ENCODE assay signal across 9 cellular contexts in the genomic region with DNA sequence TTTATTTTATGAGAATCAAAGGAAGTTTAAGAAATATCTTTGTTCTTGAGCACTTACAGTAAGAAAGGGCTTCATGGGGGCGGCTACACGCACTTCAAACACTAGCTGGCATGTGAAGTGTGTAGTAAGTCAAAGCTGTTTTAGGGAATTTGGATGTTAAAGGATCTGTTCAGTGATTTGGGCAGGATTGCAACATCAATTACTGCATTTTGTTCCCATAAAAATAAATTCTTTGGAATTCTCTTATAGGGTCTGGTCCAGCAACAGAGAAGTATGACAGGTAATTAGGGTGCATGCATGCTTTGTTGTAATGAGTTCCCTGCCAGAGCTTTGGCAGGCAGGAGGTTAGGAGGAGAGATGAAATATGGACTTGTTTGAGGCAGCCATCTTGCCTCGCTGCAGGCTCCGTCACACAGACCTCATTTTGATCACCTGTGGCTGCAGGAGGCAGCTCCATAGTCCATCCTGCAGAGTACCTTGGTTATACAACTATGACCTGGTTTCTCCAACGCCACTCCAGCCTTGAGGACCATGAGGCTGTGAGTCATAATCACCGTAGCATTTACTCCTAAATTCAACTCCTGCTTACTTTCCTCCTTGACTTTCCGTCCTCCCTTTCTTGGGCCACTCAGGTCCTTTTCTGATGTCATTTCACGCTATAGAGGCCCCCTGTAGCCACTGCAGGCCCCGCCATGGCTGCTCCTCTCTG. TPM values are rescaled to one million over a fixed set of nuclear protein-coding genes. Genes with fewer than 3 reads are reported as not detected.
DNase-seq lines count a peak whose midpoint lies in the region; ATAC-seq, FAIRE-seq and TF ChIP-seq lines count a peak whose summit lies in the region.
"Had no signal": no experiment of that assay in that cellular context is flagged by ENCODE, and none has a peak within 500 bp of the region (broad histone marks: within the 10 kb centered on the region; RNA-seq: fewer than 3 reads in every experiment).

No MANE protein-coding gene starts in this region.

- no peaks in the 10 kb centered on the region for H3K27me3 Mint-ChIP-seq in mesothelial cell of epicardium (ENCODE audit: low read depth)

- peaks cover 6% of the 10 kb centered on the region for H3K9me3 Mint-ChIP-seq in mesothelial cell of epicardium
- H3K9me3 Mint-ChIP-seq: CD14-positive monocyte had no signal

- peak overlapping the region; percentile 28 for H3K4me3 Mint-ChIP-seq in mesothelial cell of epicardium

- no peaks in the 10 kb centered on the region for H3K9me1 ChIP-seq in K562 (ENCODE audit: control insufficient read depth, insufficient read depth, low read length)

- in situ Hi-C loops in K562 (cut with MboI): no loop called here

- peak overlapping the region in 1 of 2 experiments; percentile 50; a peak in 1 of 4 replicates for H3K9ac ChIP-seq in K562 (ENCODE audit: insufficient read depth in 1 of 2, low read depth in 2 of 2, low read length in 2 of 2)

- H4K20me1 ChIP-seq in K562 (replicated peaks; ENCODE audit: control insufficient read depth, insufficient read depth, low read length): no peaks in the 10 kb centered on the region

- POLR2A ChIA-PET in K562 (lab: Yijun Ruan, JAX): interaction anchor here (0.5 to 2.2 kb wide), 6 partner anchors 9 to 208 kb away, joined by 3 to 5 read pairs (median 4); no protein-coding TSS in a partner anchor

- H3K4me2 ChIP-seq in K562 (ENCODE audit: insufficient read depth, low read length): no peak overlapping the region

- DNase-seq in cardiac muscle cell (ENCODE audit: low read depth in 1 of 2, low spot score in 1 of 2): peak in 1 of 2 donors; percentile 79
- no peak for DNase-seq in cardiac septum (ENCODE audit: low spot score)
- no peak for DNase-seq in K562 (ENCODE audit: extremely low read depth in 1 of 4, low spot score in 3 of 4)
- no peak for DNase-seq in mesothelial cell of epicardium (ENCODE audit: low spot score in 2 of 2, unreplicated experiment in 2 of 2)
- no peak for DNase-seq in uterus
- DNase-seq in GDM1 (lab: John Stamatoyannopoulos, UW): no peak
- no peak for DNase-seq in activated CD4-positive, CD25-positive, alpha-beta regulatory T cell treated with anti-CD3 and anti-CD28 coated beads, Interleukin-2, amount 50 U/mL, for 72 hours

- no peak for TF ChIP-seq EP300 in K562 (IDR thresholded peaks at IDR 0.05; ENCODE audit: low read length)

- intact Hi-C loops in cardiac septum (cut with DNase I): no loop called here
- intact Hi-C loops in K562 (cut with micrococcal nuclease): no loop called here
- intact Hi-C loops in uterus (cut with DNase I; ENCODE audit: low total_unique reads): no loop called here

- FAIRE-seq in K562 (lab: Jason Lieb, UNC): no peak

- peaks cover 16% of the 10 kb centered on the region for H3K4me1 ChIP-seq in cardiac muscle cell (ENCODE audit: low read depth)
- H3K4me1 ChIP-seq in K562 (replicated peaks in 1 of 2; ENCODE audit: control insufficient read depth in 2 of 2, insufficient read depth in 2 of 2, low read length in 2 of 2): peaks cover 9 to 22% of the 10 kb centered on the region in 2 experiments; a peak in 4 of 5 replicates
- H3K4me1 ChIP-seq in uterus: peaks cover 0 to 8% of the 10 kb centered on the region in 2 donors

- peak overlapping the region; percentile 81 for H3K27ac ChIP-seq in cardiac muscle cell
- H3K27ac ChIP-seq in K562 (ENCODE audit: extremely low read depth, low read depth, low read length): no peak overlapping the region; the same call in 2 of the 3 replicates
- H3K27ac ChIP-seq in uterus: peak overlapping the region; percentile 83 to 91

- TF ChIP-seq RAD21 in K562 (CRISPR knock-in tag; conservative IDR thresholded peaks at IDR 0.05 in 1 of 2, IDR thresholded peaks at IDR 0.05 in 1 of 2): no peak

- H3K4me3 ChIP-seq in cardiac muscle cell (no peak overlapping the region), K562 (no peak overlapping the region), uterus (peak overlapping the region in 1 of 2 donors; percentile 4)

- H3K36me3 ChIP-seq in cardiac muscle cell: no peaks in the 10 kb centered on the region
- no peaks in the 10 kb centered on the region for H3K36me3 ChIP-seq in K562 (ENCODE audit: control insufficient read depth, insufficient read depth, low read length)
- no peaks in the 10 kb centered on the region for H3K36me3 ChIP-seq in uterus

- peaks cover 53% of the 10 kb centered on the region for H3K4me1 Mint-ChIP-seq in mesothelial cell of epicardium

- peak overlapping the region; percentile 92 for H2AFZ ChIP-seq in K562 (ENCODE audit: low read depth, low read length)

- no peak for TF ChIP-seq POLR2A in K562 (conservative IDR thresholded peaks at IDR 0.05)
- no peak for TF ChIP-seq POLR2A in uterus (IDR thresholded peaks at IDR 0.05)

- no peaks in the 10 kb centered on the region for H3K9me3 ChIP-seq in cardiac muscle cell (ENCODE audit: low read depth)
- H3K9me3 ChIP-seq in K562 (replicated peaks; ENCODE audit: control insufficient read depth, insufficient read depth, low read depth, low read length): no peaks in the 10 kb centered on the region
- no peaks in the 10 kb centered on the region for H3K9me3 ChIP-seq in uterus

- ATAC-seq in K562 (peak; percentile 28), HG02938 (IDR thresholded peaks at IDR 0.05; ENCODE audit: unreplicated experiment) (no peak)

- TF ChIP-seq CTCF in cardiac muscle cell (IDR thresholded peaks at IDR 0.05; ENCODE audit: low read depth, low read length) (no peak), K562 (IDR thresholded peaks at IDR 0.05 in 2 of 3, conservative IDR thresholded peaks at IDR 0.05 in 1 of 3; ENCODE audit: insufficient read depth in 2 of 3, low read depth in 1 of 3, low read length in 3 of 3) (no peak), mesothelial cell of epicardium (IDR thresholded peaks at IDR 0.05; ENCODE audit: unreplicated experiment) (no peak), uterus (IDR thresholded peaks at IDR 0.05) (no peak)

- no peaks in the 10 kb centered on the region for H3K36me3 Mint-ChIP-seq in mesothelial cell of epicardium
- H3K36me3 Mint-ChIP-seq: CD14-positive monocyte had no signal

- 60% methylated on average over 9 of the region's 9 CpGs for WGBS in K562 (ENCODE audit: insufficient coverage, low coverage, missing lambda C conversion rate)

- BruUV-seq in K562 (replicated peaks; lab: Mats Ljungman, UMichigan): no TSS peak

- H3K27ac Mint-ChIP-seq in mesothelial cell of epicardium: peak overlapping the region; percentile 99

- CTCF ChIA-PET in K562 (lab: Yijun Ruan, JAX; ENCODE audit: low intra/inter-chr PET ratio): no interaction called here

- H3K79me2 ChIP-seq in K562 (ENCODE audit: control insufficient read depth, insufficient read depth, low read length): no peaks in the 10 kb centered on the region

- H3K27me3 ChIP-seq in cardiac muscle cell (no peaks in the 10 kb centered on the region), K562 (ENCODE audit: control insufficient read depth in 2 of 2, insufficient read depth in 2 of 2, low read length in 2 of 2) (no peaks in the 10 kb centered on the region), uterus (no peaks in the 10 kb centered on the region)

TF ChIP-seq in K562, 482 proteins besides CTCF, POLR2A, EP300 and RAD21:
- no peak for TF ChIP-seq TARDBP (IDR thresholded peaks at IDR 0.05)
- TF ChIP-seq SMARCA4 (IDR thresholded peaks at IDR 0.05): no peak
- peak; percentile 72 for TF ChIP-seq CEBPB (tag; IDR thresholded peaks at IDR 0.05)
- TF ChIP-seq YY1 (IDR thresholded peaks at IDR 0.05; ENCODE audit: borderline replicate concordance in 1 of 3, control insufficient read depth in 1 of 3, extremely low read depth in 1 of 3, insufficient read depth in 3 of 3, insufficient read length in 1 of 3, insufficient replicate concordance in 2 of 3, low read depth in 1 of 3, low read length in 2 of 3): peak in 1 of 3 experiments; percentile 52
- no peak for TF ChIP-seq BRCA1 (IDR thresholded peaks at IDR 0.05)
- TF ChIP-seq BRCA1 (CRISPR knock-in tag; IDR thresholded peaks at IDR 0.05): no peak
- TF ChIP-seq ZNF445 (CRISPR knock-in tag; IDR thresholded peaks at IDR 0.05; ENCODE audit: low read depth): no peak
- TF ChIP-seq FOSL1 (tag; conservative IDR thresholded peaks at IDR 0.05): 0 out of 2 replicates have a peak, but pooled peaks have one; percentile 21
- no peak for TF ChIP-seq CEBPG (CRISPR knock-in tag; IDR thresholded peaks at IDR 0.05)
- peak in 1 of 2 experiments; percentile 81; a peak in 1 of 4 replicates for TF ChIP-seq CEBPG (tag; conservative IDR thresholded peaks at IDR 0.05 in 1 of 2, IDR thresholded peaks at IDR 0.05 in 1 of 2)

RNA-seq across cellular contexts. Expression of a gene that starts 26.5 kb away (rescaled TPM):
- 39.5 and 56.2 TPM in 2 replicates for total RNA-seq in cardiac muscle cell
- 45.5 and 46.6 TPM in 2 replicates for polyA plus RNA-seq in cardiac muscle cell
- 7.9 TPM for total RNA-seq in cardiac septum
- 36.7 and 94.3 TPM in 2 replicates for total RNA-seq in K562 (2011; cell fraction: chromatin; rRNA removed; ENCODE audit: low replicate concordance)
- total RNA-seq in K562 (2011; cell fraction: nucleolus; rRNA removed): 17.5 and 23.4 TPM in 2 replicates
- total RNA-seq in K562 (2011; cell fraction: nucleoplasm; rRNA removed): 36.4 and 54.7 TPM in 2 replicates
- total RNA-seq in K562 (2014; rRNA removed): 27.9 and 28.0 TPM in 2 replicates
- 37.7 and 41.6 TPM in 2 replicates for total RNA-seq in K562 (2014; rRNA removed; fragmentation: Illumina TruSeq; extraction: Trizol)
- total RNA-seq in K562 (2015; rRNA removed; fragmentation: Illumina TruSeq; extraction: Trizol): 35.1 and 36.5 TPM in 2 replicates
- total RNA-seq in K562 (2021): 40.7 and 44.5 TPM in 2 replicates
- polyA plus RNA-seq in K562 (2011; rRNA removed): 37.5 and 48.3 TPM in 2 replicates
- polyA plus RNA-seq in K562 (2011; cell fraction: cytosol; rRNA removed): 13.4 and 22.4 TPM in 2 replicates
- polyA plus RNA-seq in K562 (2011; cell fraction: nucleus; rRNA removed): 44.3 and 44.7 TPM in 2 replicates
- 14.8 and 21.1 TPM in 2 replicates for polyA plus RNA-seq in K562 (2012)
- 29.6 and 36.6 TPM in 2 replicates for polyA plus RNA-seq in K562 (2014; fragmentation: Illumina TruSeq; extraction: Trizol)
- 10 to 100 TPM; 14.7 to 15.6 TPM for polyA plus RNA-seq in K562 (2014; fragmentation: Nextera tagmentation; extraction: Ambion mirVana)
- polyA plus RNA-seq in K562 (2014; rRNA removed): 20.7 and 22.0 TPM in 2 replicates
- 74.0 and 88.5 TPM in 2 replicates for polyA minus RNA-seq in K562 (2011; rRNA and poly(A)+ RNA removed)
- polyA minus RNA-seq in K562 (2011; cell fraction: cytosol; rRNA and poly(A)+ RNA removed): 21.9 and 24.6 TPM in 2 replicates
- 26.9 and 36.1 TPM in 2 replicates for polyA minus RNA-seq in K562 (2011; cell fraction: nucleus; rRNA and poly(A)+ RNA removed)
- total RNA-seq in mesothelial cell of epicardium: 93.4 to 97.2 TPM (median 95.6 TPM) in 3 replicates
- 10 to 100 TPM; 27.4 to 96.8 (median 58.0) TPM for total RNA-seq in uterus
